In the genomic region with DNA sequence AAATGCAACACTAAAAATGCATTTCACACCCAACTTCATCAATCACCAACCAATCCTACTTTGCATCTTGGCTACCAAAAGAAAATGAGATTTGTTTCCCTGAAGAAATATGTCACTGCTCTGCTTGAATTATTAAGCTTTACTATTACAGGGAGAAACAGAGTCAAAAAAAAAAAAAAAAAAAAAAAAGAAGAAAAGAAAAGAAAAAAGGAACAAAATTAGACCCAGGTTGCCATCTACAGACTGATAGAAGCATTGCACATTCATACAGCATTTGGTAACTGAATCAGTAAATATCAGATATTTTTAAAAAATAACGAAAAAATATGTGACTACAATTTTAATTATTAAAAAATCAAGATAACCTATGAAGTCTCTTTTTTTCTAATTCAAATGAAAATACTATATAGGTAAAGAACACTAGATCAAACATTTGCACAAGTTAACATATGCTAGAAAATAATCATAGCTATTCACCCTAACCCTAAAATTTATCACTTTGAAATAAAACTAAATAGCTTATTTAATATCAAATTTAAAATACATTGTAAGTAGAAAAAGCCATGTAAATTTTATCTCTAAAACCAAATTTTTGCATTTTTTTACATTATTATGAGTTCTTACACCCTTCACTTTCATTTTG, we compare ENCODE assay signal across 9 cellular contexts.
DNase-seq lines count a peak whose midpoint lies in the region; ATAC-seq and TF ChIP-seq lines count a peak whose summit lies in the region.
"Had no signal": no experiment of that assay in that cellular context is flagged by ENCODE, and none has a peak within 500 bp of the region (broad histone marks: within the 10 kb centered on the region; RNA-seq: fewer than 3 reads in every experiment).

No MANE protein-coding gene starts in this region.

- TF ChIP-seq CTCF in natural killer cell (IDR thresholded peaks at IDR 0.05) (peak; percentile 19), epithelial cell of proximal tubule (conservative IDR thresholded peaks at IDR 0.05; ENCODE audit: low read depth, low read length) (peak; percentile 62)

- peaks cover 0 to 20% of the 10 kb centered on the region in 2 donors for H3K27me3 Mint-ChIP-seq in natural killer cell (ENCODE audit: low read depth in 2 of 2)
- peaks cover 15 to 24% of the 10 kb centered on the region in 2 donors for H3K27me3 Mint-ChIP-seq in natural killer cell treated with Interleukin-12 subunit alpha and Interleukin-12 subunit beta and Interleukin-15 and Interleukin-18, amount 100 ng/mL, for 72 hours
- peaks cover 6 to 28% of the 10 kb centered on the region in 2 donors for H3K27me3 Mint-ChIP-seq in effector memory CD8-positive, alpha-beta T cell

- H3K4me3 Mint-ChIP-seq in natural killer cell, result no peak overlapping the region
- no peak overlapping the region for H3K4me3 Mint-ChIP-seq in natural killer cell treated with Interleukin-12 subunit alpha and Interleukin-12 subunit beta and Interleukin-15 and Interleukin-18, amount 100 ng/mL, for 72 hours
- H3K4me3 Mint-ChIP-seq in effector memory CD8-positive, alpha-beta T cell, result no peak overlapping the region

- ATAC-seq in natural killer cell, result no peak
- no peak for ATAC-seq in natural killer cell treated with Interleukin-12 subunit alpha and Interleukin-12 subunit beta and Interleukin-15 and Interleukin-18, amount 100 ng/mL, for 72 hours
- ATAC-seq in effector memory CD8-positive, alpha-beta T cell (replicated peaks), result no peak

- no peaks in the 10 kb centered on the region for H3K4me1 Mint-ChIP-seq in natural killer cell
- no peaks in the 10 kb centered on the region for H3K4me1 Mint-ChIP-seq in natural killer cell treated with Interleukin-12 subunit alpha and Interleukin-12 subunit beta and Interleukin-15 and Interleukin-18, amount 100 ng/mL, for 72 hours (ENCODE audit: low read depth in 2 of 2)
- peaks cover 0 to 4% of the 10 kb centered on the region in 2 donors for H3K4me1 Mint-ChIP-seq in effector memory CD8-positive, alpha-beta T cell (ENCODE audit: low read depth in 2 of 2)

- intact Hi-C loops in natural killer cell (cut with micrococcal nuclease), result no loop called here

- H3K4me3 ChIP-seq in epithelial cell of proximal tubule (ENCODE audit: low read depth, low read length), result no peak overlapping the region
- H3K4me3 ChIP-seq: prostate gland had no signal

- H3K27ac Mint-ChIP-seq in natural killer cell, result no peak overlapping the region
- no peak overlapping the region for H3K27ac Mint-ChIP-seq in natural killer cell treated with Interleukin-12 subunit alpha and Interleukin-12 subunit beta and Interleukin-15 and Interleukin-18, amount 100 ng/mL, for 72 hours
- H3K27ac Mint-ChIP-seq in effector memory CD8-positive, alpha-beta T cell, result no peak overlapping the region

- H3K36me3 Mint-ChIP-seq in natural killer cell, result no peaks in the 10 kb centered on the region
- H3K36me3 Mint-ChIP-seq in natural killer cell treated with Interleukin-12 subunit alpha and Interleukin-12 subunit beta and Interleukin-15 and Interleukin-18, amount 100 ng/mL, for 72 hours, result no peaks in the 10 kb centered on the region
- H3K36me3 Mint-ChIP-seq in effector memory CD8-positive, alpha-beta T cell (ENCODE audit: insufficient read depth), result peaks cover 2% of the 10 kb centered on the region

- no peaks in the 10 kb centered on the region for H3K9me3 Mint-ChIP-seq in natural killer cell
- H3K9me3 Mint-ChIP-seq in natural killer cell treated with Interleukin-12 subunit alpha and Interleukin-12 subunit beta and Interleukin-15 and Interleukin-18, amount 100 ng/mL, for 72 hours, result no peaks in the 10 kb centered on the region
- no peaks in the 10 kb centered on the region for H3K9me3 Mint-ChIP-seq in effector memory CD8-positive, alpha-beta T cell

- DNase-seq in natural killer cell, result no peak
- no peak for DNase-seq in natural killer cell treated with Interleukin-12 subunit alpha and Interleukin-12 subunit beta and Interleukin-15 and Interleukin-18, amount 100 ng/mL, for 72 hours (ENCODE audit: low spot score)
- peak; percentile 48 for DNase-seq in NCI-H69 (lab: John Stamatoyannopoulos, UW)
- DNase-seq in epithelial cell of proximal tubule (ENCODE audit: low read depth), result no peak
- no peak for DNase-seq in stimulated activated CD4-positive, alpha-beta T cell treated with anti-CD3 and anti-CD28 coated beads, Interleukin-2, amount 100 ng/mL, for 48 hours
- no peak for DNase-seq in effector memory CD8-positive, alpha-beta T cell
- no peak for DNase-seq in GM19240 (ENCODE audit: insufficient read length, low spot score)
- no peak for DNase-seq in GDM1 (lab: John Stamatoyannopoulos, UW)
